ENCODE assay signal across 24 cellular contexts in the genomic region with DNA sequence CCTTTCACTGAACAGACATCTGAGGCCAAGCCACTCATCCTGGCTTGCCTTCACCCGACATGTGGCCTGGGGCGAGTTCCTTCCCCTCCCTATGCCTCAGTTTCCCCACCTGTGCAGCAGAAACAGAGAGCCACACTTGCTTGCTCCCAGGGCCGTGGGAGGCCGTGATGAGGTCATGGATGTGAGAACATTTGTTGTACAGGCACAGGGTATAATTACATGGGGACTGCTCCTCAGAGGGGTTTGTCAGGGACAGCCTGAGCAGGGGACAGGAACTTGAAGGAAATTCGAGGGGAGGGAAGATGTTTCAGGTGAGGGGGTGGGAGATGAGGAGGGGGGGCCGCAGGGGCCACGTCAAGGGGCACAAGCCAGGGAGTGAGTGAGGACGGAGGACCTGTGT. TPM values are rescaled to one million over a fixed set of nuclear protein-coding genes. Genes with fewer than 3 reads are reported as not detected.
"Had no signal": no experiment of that assay in that cellular context is flagged by ENCODE, and none has a peak within 500 bp of the region (broad histone marks: within the 10 kb centered on the region; RNA-seq: fewer than 3 reads in every experiment).

No MANE protein-coding gene starts in this region.

- H3K9me3 Mint-ChIP-seq: activated naive CD4-positive, alpha-beta T cell treated with anti-CD3 and anti-CD28 coated beads, Interleukin-2, amount 50 U/mL, for 72 hours; activated naive CD8-positive, alpha-beta T cell treated with anti-CD3 and anti-CD28 coated beads, Interleukin-2, amount 50 U/mL, for 24 hours; activated T-cell treated with anti-CD3 and anti-CD28 coated beads, Interleukin-2, amount 50 U/mL, for 24 hours; activated T-helper 1 cell treated with anti-CD3 and anti-CD28 coated beads, Interleukin-12 subunit alpha, Interleukin-12 subunit beta, Interleukin-2, Interleukin-4 antibody, amounts not matched to agents 30 ng/mL and 10 ng/mL and 1 ng/mL, durations not matched to agents 14 hours and 24 hours and 36 hours; T-helper 1 cell treated with Interleukin-12 subunit alpha and Interleukin-12 subunit beta and Interleukin-4 antibody, amounts not matched to agents 30 μg/mL and 1 μg/mL, for 36 hours; WTC11 had no signal

- DNase-seq: activated CD4-positive, alpha-beta T cell treated with anti-CD3 and anti-CD28 coated beads for 48 hours; activated CD4-positive, alpha-beta T cell treated with anti-CD3 and anti-CD28 coated beads, Interleukin-2, amount 50 U/mL, for 4 hours; activated CD4-positive, CD25-positive, alpha-beta regulatory T cell treated with anti-CD3 and anti-CD28 coated beads, Interleukin-2, amount 50 U/mL, for 72 hours; activated CD8-positive, alpha-beta memory T cell treated with anti-CD3 and anti-CD28 coated beads, Interleukin-2, amount 10 ng/mL, durations not matched to agents 7 days and 5 days; activated CD8-positive, alpha-beta T cell treated with anti-CD3 and anti-CD28 coated beads, Interleukin-2, amount 10 ng/mL, durations not matched to agents 7 days and 5 days; activated effector memory CD4-positive, alpha-beta T cell treated with Interleukin-2 at 50 U/mL for 16 hours; activated naive CD4-positive, alpha-beta T cell; activated naive CD8-positive, alpha-beta T cell treated with anti-CD3 and anti-CD28 coated beads, Interleukin-2, amount 50 U/mL, for 24 hours; activated T-cell treated with anti-CD3 and anti-CD28 coated beads, Interleukin-2, amount 50 U/mL, for 24 hours; brain microvascular endothelial cell; Kasumi-1; NCI-H146; NCI-H187 treated with DMSO at 0.1 percent for 48 hours; NCI-H2081 treated with DMSO at 0.1 percent for 48 hours; NCI-H446; PC-9; RPMI8226; SHP77 had no signal

- H3K4me3 Mint-ChIP-seq: activated CD8-positive, alpha-beta memory T cell treated with anti-CD3 and anti-CD28 coated beads, Interleukin-2, amount 10 ng/mL, durations not matched to agents 7 days and 5 days; activated CD8-positive, alpha-beta T cell treated with anti-CD3 and anti-CD28 coated beads, Interleukin-2, amount 10 ng/mL, durations not matched to agents 7 days and 5 days; activated naive CD8-positive, alpha-beta T cell treated with anti-CD3 and anti-CD28 coated beads, Interleukin-2, amount 50 U/mL, for 24 hours; activated T-cell treated with anti-CD3 and anti-CD28 coated beads, Interleukin-2, amount 50 U/mL, for 24 hours; activated T-helper 1 cell treated with anti-CD3 and anti-CD28 coated beads, Interleukin-12 subunit alpha, Interleukin-12 subunit beta, Interleukin-2, Interleukin-4 antibody, amounts not matched to agents 30 ng/mL and 10 ng/mL and 1 ng/mL, durations not matched to agents 14 hours and 24 hours and 36 hours; T-helper 1 cell treated with Interleukin-12 subunit alpha and Interleukin-12 subunit beta and Interleukin-4 antibody, amounts not matched to agents 30 μg/mL and 1 μg/mL, for 36 hours; WTC11 had no signal

- H3K4me1 Mint-ChIP-seq: activated CD8-positive, alpha-beta memory T cell treated with anti-CD3 and anti-CD28 coated beads, Interleukin-2, amount 10 ng/mL, durations not matched to agents 7 days and 5 days; activated naive CD8-positive, alpha-beta T cell treated with anti-CD3 and anti-CD28 coated beads, Interleukin-2, amount 50 U/mL, for 24 hours had no signal

- H3K27me3 ChIP-seq: brain microvascular endothelial cell, cardiac muscle cell had no signal

- H3K27me3 Mint-ChIP-seq: activated CD8-positive, alpha-beta memory T cell treated with anti-CD3 and anti-CD28 coated beads, Interleukin-2, amount 10 ng/mL, durations not matched to agents 7 days and 5 days; activated naive CD8-positive, alpha-beta T cell treated with anti-CD3 and anti-CD28 coated beads, Interleukin-2, amount 50 U/mL, for 24 hours; activated T-cell treated with anti-CD3 and anti-CD28 coated beads, Interleukin-2, amount 50 U/mL, for 24 hours had no signal

- H2AFZ ChIP-seq: PC-9 had no signal

- H3K4me3 ChIP-seq: cardiac muscle cell, K562, PC-9 had no signal

- H3K36me3 Mint-ChIP-seq: activated CD8-positive, alpha-beta memory T cell treated with anti-CD3 and anti-CD28 coated beads, Interleukin-2, amount 10 ng/mL, durations not matched to agents 7 days and 5 days; activated naive CD4-positive, alpha-beta T cell treated with anti-CD3 and anti-CD28 coated beads, Interleukin-2, amount 50 U/mL, for 72 hours had no signal

- H3K4me2 ChIP-seq: PC-9 had no signal

- H3K27ac ChIP-seq: brain microvascular endothelial cell, cardiac muscle cell, PC-9 had no signal

- H3K27ac Mint-ChIP-seq: activated CD8-positive, alpha-beta memory T cell treated with anti-CD3 and anti-CD28 coated beads, Interleukin-2, amount 10 ng/mL, durations not matched to agents 7 days and 5 days; activated CD8-positive, alpha-beta T cell treated with anti-CD3 and anti-CD28 coated beads, Interleukin-2, amount 10 ng/mL, durations not matched to agents 7 days and 5 days; activated naive CD8-positive, alpha-beta T cell treated with anti-CD3 and anti-CD28 coated beads, Interleukin-2, amount 50 U/mL, for 24 hours; activated T-cell treated with anti-CD3 and anti-CD28 coated beads, Interleukin-2, amount 50 U/mL, for 24 hours; activated T-helper 1 cell treated with anti-CD3 and anti-CD28 coated beads, Interleukin-12 subunit alpha, Interleukin-12 subunit beta, Interleukin-2, Interleukin-4 antibody, amounts not matched to agents 30 ng/mL and 10 ng/mL and 1 ng/mL, durations not matched to agents 14 hours and 24 hours and 36 hours; T-helper 1 cell treated with Interleukin-12 subunit alpha and Interleukin-12 subunit beta and Interleukin-4 antibody, amounts not matched to agents 30 μg/mL and 1 μg/mL, for 36 hours; WTC11 had no signal

- H3K36me3 ChIP-seq: brain microvascular endothelial cell, cardiac muscle cell had no signal

RNA-seq across cellular contexts. Expression of gene ALPL, which starts 56.1 kb away (rescaled TPM):
- total RNA-seq: activated CD8-positive, alpha-beta memory T cell treated with anti-CD3 and anti-CD28 coated beads, Interleukin-2, amount 10 ng/mL, durations not matched to agents 7 days and 5 days; activated CD8-positive, alpha-beta T cell treated with anti-CD3 and anti-CD28 coated beads, Interleukin-2, amount 10 ng/mL, durations not matched to agents 7 days and 5 days; activated naive CD4-positive, alpha-beta T cell treated with anti-CD3 and anti-CD28 coated beads, Interleukin-2, amount 50 U/mL, for 72 hours; activated T-helper 1 cell treated with anti-CD3 and anti-CD28 coated beads, Interleukin-12 subunit alpha, Interleukin-12 subunit beta, Interleukin-2, Interleukin-4 antibody, amounts not matched to agents 30 ng/mL and 10 ng/mL and 1 ng/mL, durations not matched to agents 14 hours and 24 hours and 36 hours; PC-9 had no signal
